ENCODE assay signal across 24 cellular contexts in genomic region chr5:19140276-19140675, GRCh38.
"Had no signal": no experiment of that assay in that cellular context is flagged by ENCODE, and none has a peak within 500 bp of the region (broad histone marks: within the 10 kb centered on the region; RNA-seq: fewer than 3 reads in every experiment).

No MANE protein-coding gene starts in this region.

- H3K27ac ChIP-seq: ascending aorta, body of pancreas, Peyer's patch, RWPE1, SJSA1 had no signal

- H3K4me1 ChIP-seq: ascending aorta, body of pancreas, Peyer's patch, SJSA1 had no signal

- DNase-seq: activated B cell treated with CpG ODN at 0.5 μM for 24 hours; activated CD4-positive, alpha-beta T cell treated with anti-CD3 and anti-CD28 coated beads for 1 hour; activated CD4-positive, alpha-beta T cell treated with anti-CD3 and anti-CD28 coated beads, Interleukin-2, amount 10 ng/mL, durations not matched to agents 24 days and 14 days; activated CD4-positive, alpha-beta T cell treated with anti-CD3 and anti-CD28 coated beads, Interleukin-2, amount 50 U/mL, for 48 hours; activated CD8-positive, alpha-beta memory T cell treated with anti-CD3 and anti-CD28 coated beads, Interleukin-2, amount 10 ng/mL, durations not matched to agents 7 days and 5 days; activated effector memory CD4-positive, alpha-beta T cell treated with anti-CD3 and anti-CD28 coated beads, Interleukin-2, amount 50 U/mL, for 16 hours; activated naive CD4-positive, alpha-beta T cell treated with Interleukin-2 at 50 U/mL for 16 hours; activated naive CD8-positive, alpha-beta T cell treated with anti-CD3 and anti-CD28 coated beads, Interleukin-2, amount 50 U/mL, for 24 hours; activated T-cell treated with anti-CD3 and anti-CD28 coated beads, Interleukin-2, amount 50 U/mL, for 24 hours; amniotic stem cell; body of pancreas; NCI-H1092 treated with DMSO at 0.1 percent for 48 hours; NCI-H1436; NCI-H1694 treated with DMSO at 0.1 percent for 48 hours; NCI-H2029 treated with DMSO at 0.1 percent for 48 hours; NCI-H345; NCI-H510A; NCI-H69; NK-92 treated with Interleukin-12 subunit alpha and Interleukin-12 subunit beta, amount 100 ng/mL, for 24 hours; Peyer's patch; Right ventricle myocardium superior had no signal

- H3K9me3 ChIP-seq: ascending aorta, body of pancreas, Peyer's patch, SJSA1 had no signal

- H3K36me3 ChIP-seq: ascending aorta, Peyer's patch, SJSA1 had no signal

- H3K4me3 ChIP-seq: ascending aorta, body of pancreas, Peyer's patch, SJSA1 had no signal

- H3K27me3 ChIP-seq: ascending aorta, body of pancreas, Peyer's patch, SJSA1 had no signal
